ENCODE assay signal across 1 cellular context in the genomic region with DNA sequence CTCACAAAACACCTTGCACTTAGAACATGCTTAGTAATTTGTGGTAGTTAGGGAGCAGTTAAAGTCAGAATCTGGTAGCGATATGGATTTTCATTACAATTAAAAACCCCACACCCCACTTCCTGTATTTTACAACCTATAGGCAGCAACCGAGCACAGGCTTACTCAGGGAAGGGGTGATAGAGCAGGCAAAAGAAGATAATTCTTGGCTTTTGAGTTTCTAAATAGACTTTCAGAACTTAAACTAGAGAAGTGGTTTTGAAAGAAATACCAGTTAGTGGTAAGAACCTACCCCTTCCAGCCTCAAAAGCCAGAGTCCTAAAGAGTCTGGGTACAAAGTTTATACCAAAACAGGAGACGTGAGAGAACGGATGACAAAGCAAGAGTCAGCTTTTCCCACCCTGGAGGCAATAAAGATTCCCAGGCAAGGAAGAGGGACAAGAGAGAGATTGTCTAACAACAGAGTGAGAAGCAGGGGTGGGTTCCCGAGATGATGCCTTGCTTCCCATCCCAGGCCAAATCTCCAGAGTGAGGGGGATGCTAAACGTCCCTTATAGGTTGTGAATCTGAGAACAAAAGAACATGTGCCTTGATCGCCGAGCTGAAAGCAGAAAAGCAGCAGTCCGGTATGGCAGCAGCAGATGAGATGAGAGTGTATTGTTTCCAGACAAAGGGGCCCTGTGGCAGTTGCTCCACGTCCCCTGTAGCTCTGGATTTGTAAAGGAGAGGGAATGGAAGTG.
TF ChIP-seq lines count a peak whose summit lies in the region.

No MANE protein-coding gene starts in this region.

TF ChIP-seq in GM12878, 131 proteins besides CTCF, POLR2A, EP300 and RAD21 (continued from another document):
- TF ChIP-seq NKRF (conservative IDR thresholded peaks at IDR 0.05) = no peak
- TF ChIP-seq, protein P1, sequence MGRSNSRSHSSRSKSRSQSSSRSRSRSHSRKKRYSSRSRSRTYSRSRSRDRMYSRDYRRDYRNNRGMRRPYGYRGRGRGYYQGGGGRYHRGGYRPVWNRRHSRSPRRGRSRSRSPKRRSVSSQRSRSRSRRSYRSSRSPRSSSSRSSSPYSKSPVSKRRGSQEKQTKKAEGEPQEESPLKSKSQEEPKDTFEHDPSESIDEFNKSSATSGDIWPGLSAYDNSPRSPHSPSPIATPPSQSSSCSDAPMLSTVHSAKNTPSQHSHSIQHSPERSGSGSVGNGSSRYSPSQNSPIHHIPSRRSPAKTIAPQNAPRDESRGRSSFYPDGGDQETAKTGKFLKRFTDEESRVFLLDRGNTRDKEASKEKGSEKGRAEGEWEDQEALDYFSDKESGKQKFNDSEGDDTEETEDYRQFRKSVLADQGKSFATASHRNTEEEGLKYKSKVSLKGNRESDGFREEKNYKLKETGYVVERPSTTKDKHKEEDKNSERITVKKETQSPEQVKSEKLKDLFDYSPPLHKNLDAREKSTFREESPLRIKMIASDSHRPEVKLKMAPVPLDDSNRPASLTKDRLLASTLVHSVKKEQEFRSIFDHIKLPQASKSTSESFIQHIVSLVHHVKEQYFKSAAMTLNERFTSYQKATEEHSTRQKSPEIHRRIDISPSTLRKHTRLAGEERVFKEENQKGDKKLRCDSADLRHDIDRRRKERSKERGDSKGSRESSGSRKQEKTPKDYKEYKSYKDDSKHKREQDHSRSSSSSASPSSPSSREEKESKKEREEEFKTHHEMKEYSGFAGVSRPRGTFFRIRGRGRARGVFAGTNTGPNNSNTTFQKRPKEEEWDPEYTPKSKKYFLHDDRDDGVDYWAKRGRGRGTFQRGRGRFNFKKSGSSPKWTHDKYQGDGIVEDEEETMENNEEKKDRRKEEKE (IDR thresholded peaks at IDR 0.05) = no peak
- TF ChIP-seq SPI1 (IDR thresholded peaks at IDR 0.05; ENCODE audit: borderline replicate concordance, insufficient read depth, low read depth, low read length) = peak; percentile 79; the same call in 1 of the 2 replicates
- TF ChIP-seq IKZF2 (IDR thresholded peaks at IDR 0.05) = peak; percentile 9 to 42; a peak in 2 of 4 replicates
- TF ChIP-seq WRNIP1 (IDR thresholded peaks at IDR 0.05; ENCODE audit: borderline replicate concordance, low read depth, low read length) = 0 out of 2 replicates have a peak, but pooled peaks have one; percentile 29
- peak; percentile 69; the same call in 1 of the 2 replicates for TF ChIP-seq ZNF687 (IDR thresholded peaks at IDR 0.05)
- TF ChIP-seq PRDM15 (CRISPR knock-in tag; IDR thresholded peaks at IDR 0.05) = no peak
- TF ChIP-seq ATF7 (IDR thresholded peaks at IDR 0.05; ENCODE audit: low read depth) = no peak
- no peak for TF ChIP-seq YY1 (IDR thresholded peaks at IDR 0.05; ENCODE audit: low read depth, low read length)
- TF ChIP-seq YBX1 (IDR thresholded peaks at IDR 0.05) = no peak
